In genomic region chr14:32085845-32086383, GRCh38 we compare ENCODE assay signal across 25 cellular contexts. TPM values are rescaled to one million over a fixed set of nuclear protein-coding genes. Genes with fewer than 3 reads are reported as not detected.
DNase-seq lines count a peak whose midpoint lies in the region; TF ChIP-seq lines count a peak whose summit lies in the region.
"Had no signal": no experiment of that assay in that cellular context is flagged by ENCODE, and none has a peak within 500 bp of the region (broad histone marks: within the 10 kb centered on the region; RNA-seq: fewer than 3 reads in every experiment).

No MANE protein-coding gene starts in this region.

- no peaks in the 10 kb centered on the region for H3K27me3 Mint-ChIP-seq in Calu3 (ENCODE audit: unreplicated experiment)

- no peak overlapping the region for H3K23ac ChIP-seq in mesendoderm (ENCODE audit: low read length)

- 78% methylated on average over 2 of the region's 2 CpGs for WGBS in HUES64
- WGBS in mammary epithelial cell (ENCODE audit: low coverage, missing lambda C conversion rate), result 50% methylated on average over 2 of the region's 2 CpGs
- 100% methylated on average over 1 of the region's 2 CpGs for WGBS in mesendoderm (ENCODE audit: extremely low coverage, insufficient coverage, low lambda C conversion rate)
- WGBS in spleen, 5 donors, result 76 to 88% (median 80%) methylated on average over 2 of the region's 2 CpGs

- peaks cover 50% of the 10 kb centered on the region for H3K4me1 Mint-ChIP-seq in Calu3 (ENCODE audit: low read depth, unreplicated experiment)

- dilution Hi-C loops in mammary epithelial cell (cut with HindIII; ENCODE audit: low sequenced_read_pairs), result no loop called here

- peaks cover 99% of the 10 kb centered on the region for H3K79me2 ChIP-seq in mammary epithelial cell (ENCODE audit: insufficient read depth, low read length)
- peaks cover 30% of the 10 kb centered on the region for H3K79me2 ChIP-seq in mesendoderm (ENCODE audit: control insufficient read depth, insufficient read depth, low read length)

- peak overlapping the region; percentile 4 for H3K27ac Mint-ChIP-seq in Calu3 (ENCODE audit: unreplicated experiment)
- H3K27ac Mint-ChIP-seq: activated naive CD4-positive, alpha-beta T cell treated with anti-CD3 and anti-CD28 coated beads for 36 hours had no signal

- H3K4me1 ChIP-seq in HUES64 (ENCODE audit: insufficient read depth, low read length), result peaks cover 67% of the 10 kb centered on the region
- peaks cover 34% of the 10 kb centered on the region for H3K4me1 ChIP-seq in mammary epithelial cell (ENCODE audit: insufficient read depth, low read length)
- no peaks in the 10 kb centered on the region for H3K4me1 ChIP-seq in mesendoderm (ENCODE audit: control insufficient read depth, low read depth, low read length)
- peaks cover 13 to 77% (median 48%) of the 10 kb centered on the region in 6 donors for H3K4me1 ChIP-seq in spleen

- no peak for TF ChIP-seq CTCF in Calu3 (IDR thresholded peaks at IDR 0.05; ENCODE audit: unreplicated experiment)
- no peak for TF ChIP-seq CTCF in mammary epithelial cell (conservative IDR thresholded peaks at IDR 0.05 in 1 of 2, IDR thresholded peaks at IDR 0.05 in 1 of 2; ENCODE audit: extremely low read depth in 1 of 2, insufficient read depth in 1 of 2, low read depth in 1 of 2, low read length in 2 of 2)
- no peak for TF ChIP-seq CTCF in spleen (IDR thresholded peaks at IDR 0.05 in 8 of 11, conservative IDR thresholded peaks at IDR 0.05 in 3 of 11)

- H3K9ac ChIP-seq in HUES64 (ENCODE audit: low read depth, low read length) (peak overlapping the region; percentile 32; the same call in 1 of the 2 replicates), mammary epithelial cell (ENCODE audit: insufficient read depth, low read length) (no peak overlapping the region), mesendoderm (ENCODE audit: low read length) (no peak overlapping the region)
- H3K9ac ChIP-seq: BLaER1, KMS-11 had no signal

- H3K27ac ChIP-seq in HUES64 (ENCODE audit: low read depth, low read length) (no peak overlapping the region; the same call in 1 of the 2 replicates), mammary epithelial cell (ENCODE audit: insufficient read depth, low read depth, low read length) (peak overlapping the region; percentile 15), mesendoderm (ENCODE audit: low read depth, low read length) (peak overlapping the region; percentile 78), spleen (no peak overlapping the region)
- H3K27ac ChIP-seq: BLaER1, KMS-11, ovary, SJCRH30 had no signal

- no peaks in the 10 kb centered on the region for H3K79me1 ChIP-seq in mesendoderm (ENCODE audit: low read length)

- no peak overlapping the region for H2AFZ ChIP-seq in mammary epithelial cell (ENCODE audit: low read depth, low read length)

- no peak overlapping the region for H4K8ac ChIP-seq in mesendoderm (ENCODE audit: low read depth, low read length)

- no peaks in the 10 kb centered on the region for H3K9me3 ChIP-seq in HUES64 (ENCODE audit: insufficient read depth, low read depth, low read length)
- no peaks in the 10 kb centered on the region for H3K9me3 ChIP-seq in mammary epithelial cell (replicated peaks; ENCODE audit: insufficient read depth, low read length)
- H3K9me3 ChIP-seq in spleen, result no peaks in the 10 kb centered on the region
- H3K9me3 ChIP-seq: BLaER1, ovary, SJCRH30 had no signal

- H2BK120ac ChIP-seq in mesendoderm (ENCODE audit: low read depth, low read length), result no peak overlapping the region

- intact Hi-C loops in Calu3 (cut with micrococcal nuclease; ENCODE audit: unreplicated experiment) (no loop called here), mammary epithelial cell (cut with micrococcal nuclease) (no loop called here), posterior vena cava (cut with DNase I) (no loop called here), spleen (cut with DNase I; ENCODE audit: low total_unique reads) (no loop called here)

- no peak for TF ChIP-seq POLR2A in spleen (IDR thresholded peaks at IDR 0.05)

- in situ Hi-C loops in mammary epithelial cell (cut with MboI; ENCODE audit: low sequenced_read_pairs in 2 of 2), result no loop called here

- H3K36me3 ChIP-seq in HUES64 (ENCODE audit: insufficient read depth, low read length) (peaks cover 8% of the 10 kb centered on the region), mammary epithelial cell (ENCODE audit: insufficient read depth, low read length) (peaks cover 5% of the 10 kb centered on the region), mesendoderm (ENCODE audit: control insufficient read depth, insufficient read depth, low read length) (no peaks in the 10 kb centered on the region), spleen (peaks cover 0 to 10% (median 3%) of the 10 kb centered on the region in 6 donors)
- H3K36me3 ChIP-seq: ovary had no signal

- no peak overlapping the region for H3K4me3 Mint-ChIP-seq in Calu3 (ENCODE audit: low read depth, unreplicated experiment)
- H3K4me3 Mint-ChIP-seq: activated naive CD4-positive, alpha-beta T cell treated with anti-CD3 and anti-CD28 coated beads for 36 hours had no signal

- peak overlapping the region; percentile 26 for H3K56ac ChIP-seq in mesendoderm (ENCODE audit: low read length)

- H3K4me2 ChIP-seq in mammary epithelial cell (ENCODE audit: insufficient read depth, low read depth, low read length), result peak overlapping the region; percentile 90
- H3K4me2 ChIP-seq in mesendoderm (ENCODE audit: low read length), result no peak overlapping the region
- H3K4me2 ChIP-seq: BLaER1, KMS-11 had no signal

- H2BK5ac ChIP-seq in mesendoderm (ENCODE audit: low read length), result no peak overlapping the region

- no peaks in the 10 kb centered on the region for H3K9me3 Mint-ChIP-seq in Calu3 (ENCODE audit: low read depth, unreplicated experiment)
- H3K9me3 Mint-ChIP-seq: activated naive CD4-positive, alpha-beta T cell treated with anti-CD3 and anti-CD28 coated beads for 36 hours had no signal

- H3K4me3 ChIP-seq in HUES64 (ENCODE audit: low read length) (peak overlapping the region; percentile 7; the same call in 1 of the 2 replicates), mammary epithelial cell (replicated peaks in 1 of 3; ENCODE audit: insufficient read depth in 1 of 3, low read depth in 2 of 3, low read length in 3 of 3) (peak overlapping the region in 2 of 3 experiments; percentile 4 to 31), mesendoderm (ENCODE audit: low read length) (no peak overlapping the region), spleen (no peak overlapping the region)
- H3K4me3 ChIP-seq: BLaER1, ovary, SJCRH30 had no signal

- H3K4ac ChIP-seq in mesendoderm (ENCODE audit: low read depth, low read length), result no peak overlapping the region

- H4K20me1 ChIP-seq in mammary epithelial cell (ENCODE audit: insufficient read depth, low read length), result no peaks in the 10 kb centered on the region

- no peak overlapping the region for H2AK5ac ChIP-seq in mesendoderm (ENCODE audit: low read length)

- DNase-seq in Calu3 (no peak), mammary epithelial cell (peak; percentile 60), mesendoderm (no peak), posterior vena cava (ENCODE audit: low spot score) (no peak), spleen (no peak), NCI-H2029 (lab: John Stamatoyannopoulos, UW) (no peak), occipital lobe (lab: John Stamatoyannopoulos, UW) (no peak)
- DNase-seq: ACHN; activated CD4-positive, alpha-beta T cell treated with anti-CD3 and anti-CD28 coated beads for 4 hours; activated naive CD4-positive, alpha-beta T cell treated with anti-CD3 and anti-CD28 coated beads for 36 hours; activated T-cell treated with anti-CD3 and anti-CD28 coated beads, Interleukin-2, amount 50 U/mL, for 48 hours; amniotic stem cell; effector memory CD4-positive, alpha-beta T cell; EL; H7; NCI-H1930; ovary; right cardiac atrium; SJCRH30; stimulated activated CD4-positive, alpha-beta T cell treated with anti-CD3 and anti-CD28 coated beads, Interleukin-15, amount 100 ng/mL, for 24 hours; stimulated activated CD8-positive, alpha-beta memory T cell treated with anti-CD3 and anti-CD28 coated beads, Interleukin-4, amount 100 ng/mL, for 48 hours; T-helper 1 cell had no signal

- BruUV-seq in Calu3 (replicated peaks; lab: Mats Ljungman, UMichigan), result no TSS peak
- no TSS peak for BruUV-seq in mammary epithelial cell (replicated peaks; lab: Mats Ljungman, UMichigan)

- no peak overlapping the region for H3K18ac ChIP-seq in mesendoderm (ENCODE audit: low read length)

- CTCF ChIA-PET in Calu3 (lab: Charles Lee) (no interaction called here), mammary epithelial cell (lab: Charles Lee; ENCODE audit: low non-redundant PET) (no interaction called here)

- H3K27me3 ChIP-seq in HUES64 (ENCODE audit: insufficient read depth, low read length) (no peaks in the 10 kb centered on the region), mammary epithelial cell (ENCODE audit: insufficient read depth, low read length) (no peaks in the 10 kb centered on the region), mesendoderm (ENCODE audit: insufficient read depth, low read length, poor library complexity) (no peaks in the 10 kb centered on the region), spleen (replicated peaks in 1 of 7) (no peaks in the 10 kb centered on the region)
- H3K27me3 ChIP-seq: BLaER1, ovary, SJCRH30 had no signal

- H4K5ac ChIP-seq in mesendoderm (ENCODE audit: low read length), result no peak overlapping the region

- peaks cover 7% of the 10 kb centered on the region for H3K36me3 Mint-ChIP-seq in Calu3 (ENCODE audit: insufficient read depth, unreplicated experiment)

- no peak overlapping the region for H2BK15ac ChIP-seq in mesendoderm (replicated peaks; ENCODE audit: low read depth)

RNA-seq across cellular contexts. Expression of gene ARHGAP5, which starts 8.8 kb away (rescaled TPM):
- total RNA-seq in Calu3 (2022), result 113 and 132 TPM in 2 replicates
- polyA plus RNA-seq in HUES64 (2013, experiment 1 of 2), result 33.8 TPM
- 36.1 TPM for polyA plus RNA-seq in HUES64 (2013, experiment 2 of 2)
- total RNA-seq in mammary epithelial cell, result 100 to 1,000 TPM; 107 to 221 TPM
- polyA plus RNA-seq in mammary epithelial cell, result 19.8 TPM
- 51.0 TPM for polyA minus RNA-seq in mammary epithelial cell
- 28.2 TPM for polyA plus RNA-seq in mesendoderm (2013, experiment 1 of 2)
- polyA plus RNA-seq in mesendoderm (2013, experiment 2 of 2), result 29.9 TPM
- 100 to 1,000 TPM; 159 to 198 TPM for total RNA-seq in posterior vena cava
- total RNA-seq in spleen, result 100 to 1,000 TPM; 103 to 189 (median 119) TPM
- 10 to 100 TPM; 10.1 to 16.5 (median 11.0) TPM for polyA plus RNA-seq in spleen
- total RNA-seq in occipital lobe, result 453 TPM

Comparison
In these comparisons a context has a peak if more than half of its experiments do, and no peak if none do; other contexts are left out.
1. H3K27ac ChIP-seq: peak in mammary epithelial cell (single experiment) and mesendoderm (single experiment); none in HUES64 (single experiment) and spleen (0 of 8).
2. H3K4me3 ChIP-seq: peak in HUES64 (single experiment) and mammary epithelial cell (2 of 3); none in mesendoderm (single experiment) and spleen (0 of 8).